ENCODE assay signal across 1 cellular context in the genomic region with DNA sequence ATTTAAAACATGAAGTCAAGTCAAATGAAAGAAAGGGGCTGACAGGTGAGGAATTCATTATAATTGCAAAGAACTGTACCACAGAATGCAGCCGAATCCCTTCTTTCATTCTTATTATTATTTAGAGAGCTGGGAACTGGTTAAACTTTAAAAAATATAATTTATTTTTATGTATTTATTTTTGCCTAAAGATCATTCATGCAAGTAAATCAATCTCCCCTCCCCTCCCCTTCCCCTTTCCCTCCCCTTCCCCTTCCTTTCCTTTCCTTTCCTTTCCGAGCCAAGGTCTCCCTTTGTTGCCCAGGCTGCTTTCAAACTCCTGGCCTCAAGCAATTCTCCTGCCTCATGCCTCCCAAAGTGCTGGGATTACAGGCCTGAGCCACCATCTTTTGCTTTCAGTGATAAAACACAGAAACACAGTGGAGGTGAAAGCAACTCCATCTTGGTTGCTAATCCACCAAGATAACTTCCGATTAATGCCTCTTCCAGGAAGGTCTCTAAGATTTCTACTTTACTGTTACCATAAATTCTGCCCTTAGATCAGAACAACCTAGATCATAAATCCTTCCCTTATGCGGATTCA.
TF ChIP-seq lines count a peak whose summit lies in the region.

No MANE protein-coding gene starts in this region.

TF ChIP-seq in GM12878, 131 proteins besides CTCF, POLR2A, EP300 and RAD21:
- TF ChIP-seq YY1 (IDR thresholded peaks at IDR 0.05; ENCODE audit: low read depth, low read length) (0 out of 2 replicates have a peak, but pooled peaks have one; percentile 25), SMARCA5 (IDR thresholded peaks at IDR 0.05) (0 out of 2 replicates have a peak, but pooled peaks have one; percentile 34), HDGF (IDR thresholded peaks at IDR 0.05) (0 out of 2 replicates have a peak, but pooled peaks have one; percentile 10), ESRRA (IDR thresholded peaks at IDR 0.05; ENCODE audit: low read length) (no peak), TAF1 (IDR thresholded peaks at IDR 0.05; ENCODE audit: borderline replicate concordance, low read depth, low read length) (no peak), ZNF24 (IDR thresholded peaks at IDR 0.05) (no peak), CBFB (IDR thresholded peaks at IDR 0.05; ENCODE audit: low read depth) (no peak), BACH1 (IDR thresholded peaks at IDR 0.05; ENCODE audit: borderline replicate concordance) (peak; percentile 46; the same call in 1 of the 2 replicates), CHD1 (IDR thresholded peaks at IDR 0.05; ENCODE audit: low read depth, low read length) (peak; percentile 63; the same call in 1 of the 2 replicates)
- TF ChIP-seq, protein P1, sequence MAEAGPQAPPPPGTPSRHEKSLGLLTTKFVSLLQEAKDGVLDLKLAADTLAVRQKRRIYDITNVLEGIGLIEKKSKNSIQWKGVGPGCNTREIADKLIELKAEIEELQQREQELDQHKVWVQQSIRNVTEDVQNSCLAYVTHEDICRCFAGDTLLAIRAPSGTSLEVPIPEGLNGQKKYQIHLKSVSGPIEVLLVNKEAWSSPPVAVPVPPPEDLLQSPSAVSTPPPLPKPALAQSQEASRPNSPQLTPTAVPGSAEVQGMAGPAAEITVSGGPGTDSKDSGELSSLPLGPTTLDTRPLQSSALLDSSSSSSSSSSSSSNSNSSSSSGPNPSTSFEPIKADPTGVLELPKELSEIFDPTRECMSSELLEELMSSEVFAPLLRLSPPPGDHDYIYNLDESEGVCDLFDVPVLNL (IDR thresholded peaks at IDR 0.05; ENCODE audit: low read depth, low read length): no peak
- TF ChIP-seq, protein P2, sequence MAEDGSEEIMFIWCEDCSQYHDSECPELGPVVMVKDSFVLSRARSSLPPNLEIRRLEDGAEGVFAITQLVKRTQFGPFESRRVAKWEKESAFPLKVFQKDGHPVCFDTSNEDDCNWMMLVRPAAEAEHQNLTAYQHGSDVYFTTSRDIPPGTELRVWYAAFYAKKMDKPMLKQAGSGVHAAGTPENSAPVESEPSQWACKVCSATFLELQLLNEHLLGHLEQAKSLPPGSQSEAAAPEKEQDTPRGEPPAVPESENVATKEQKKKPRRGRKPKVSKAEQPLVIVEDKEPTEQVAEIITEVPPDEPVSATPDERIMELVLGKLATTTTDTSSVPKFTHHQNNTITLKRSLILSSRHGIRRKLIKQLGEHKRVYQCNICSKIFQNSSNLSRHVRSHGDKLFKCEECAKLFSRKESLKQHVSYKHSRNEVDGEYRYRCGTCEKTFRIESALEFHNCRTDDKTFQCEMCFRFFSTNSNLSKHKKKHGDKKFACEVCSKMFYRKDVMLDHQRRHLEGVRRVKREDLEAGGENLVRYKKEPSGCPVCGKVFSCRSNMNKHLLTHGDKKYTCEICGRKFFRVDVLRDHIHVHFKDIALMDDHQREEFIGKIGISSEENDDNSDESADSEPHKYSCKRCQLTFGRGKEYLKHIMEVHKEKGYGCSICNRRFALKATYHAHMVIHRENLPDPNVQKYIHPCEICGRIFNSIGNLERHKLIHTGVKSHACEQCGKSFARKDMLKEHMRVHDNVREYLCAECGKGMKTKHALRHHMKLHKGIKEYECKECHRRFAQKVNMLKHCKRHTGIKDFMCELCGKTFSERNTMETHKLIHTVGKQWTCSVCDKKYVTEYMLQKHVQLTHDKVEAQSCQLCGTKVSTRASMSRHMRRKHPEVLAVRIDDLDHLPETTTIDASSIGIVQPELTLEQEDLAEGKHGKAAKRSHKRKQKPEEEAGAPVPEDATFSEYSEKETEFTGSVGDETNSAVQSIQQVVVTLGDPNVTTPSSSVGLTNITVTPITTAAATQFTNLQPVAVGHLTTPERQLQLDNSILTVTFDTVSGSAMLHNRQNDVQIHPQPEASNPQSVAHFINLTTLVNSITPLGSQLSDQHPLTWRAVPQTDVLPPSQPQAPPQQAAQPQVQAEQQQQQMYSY (CRISPR knock-in tag; IDR thresholded peaks at IDR 0.05): peak; percentile 30; the same call in 1 of the 2 replicates
- TF ChIP-seq, protein P3, sequence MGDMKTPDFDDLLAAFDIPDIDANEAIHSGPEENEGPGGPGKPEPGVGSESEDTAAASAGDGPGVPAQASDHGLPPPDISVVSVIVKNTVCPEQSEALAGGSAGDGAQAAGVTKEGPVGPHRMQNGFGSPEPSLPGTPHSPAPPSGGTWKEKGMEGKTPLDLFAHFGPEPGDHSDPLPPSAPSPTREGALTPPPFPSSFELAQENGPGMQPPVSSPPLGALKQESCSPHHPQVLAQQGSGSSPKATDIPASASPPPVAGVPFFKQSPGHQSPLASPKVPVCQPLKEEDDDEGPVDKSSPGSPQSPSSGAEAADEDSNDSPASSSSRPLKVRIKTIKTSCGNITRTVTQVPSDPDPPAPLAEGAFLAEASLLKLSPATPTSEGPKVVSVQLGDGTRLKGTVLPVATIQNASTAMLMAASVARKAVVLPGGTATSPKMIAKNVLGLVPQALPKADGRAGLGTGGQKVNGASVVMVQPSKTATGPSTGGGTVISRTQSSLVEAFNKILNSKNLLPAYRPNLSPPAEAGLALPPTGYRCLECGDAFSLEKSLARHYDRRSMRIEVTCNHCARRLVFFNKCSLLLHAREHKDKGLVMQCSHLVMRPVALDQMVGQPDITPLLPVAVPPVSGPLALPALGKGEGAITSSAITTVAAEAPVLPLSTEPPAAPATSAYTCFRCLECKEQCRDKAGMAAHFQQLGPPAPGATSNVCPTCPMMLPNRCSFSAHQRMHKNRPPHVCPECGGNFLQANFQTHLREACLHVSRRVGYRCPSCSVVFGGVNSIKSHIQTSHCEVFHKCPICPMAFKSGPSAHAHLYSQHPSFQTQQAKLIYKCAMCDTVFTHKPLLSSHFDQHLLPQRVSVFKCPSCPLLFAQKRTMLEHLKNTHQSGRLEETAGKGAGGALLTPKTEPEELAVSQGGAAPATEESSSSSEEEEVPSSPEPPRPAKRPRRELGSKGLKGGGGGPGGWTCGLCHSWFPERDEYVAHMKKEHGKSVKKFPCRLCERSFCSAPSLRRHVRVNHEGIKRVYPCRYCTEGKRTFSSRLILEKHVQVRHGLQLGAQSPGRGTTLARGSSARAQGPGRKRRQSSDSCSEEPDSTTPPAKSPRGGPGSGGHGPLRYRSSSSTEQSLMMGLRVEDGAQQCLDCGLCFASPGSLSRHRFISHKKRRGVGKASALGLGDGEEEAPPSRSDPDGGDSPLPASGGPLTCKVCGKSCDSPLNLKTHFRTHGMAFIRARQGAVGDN (IDR thresholded peaks at IDR 0.05): 0 out of 2 replicates have a peak, but pooled peaks have one; percentile 3
